In genomic region chr17:70956731-70957130, GRCh38 we compare ENCODE assay signal across 22 cellular contexts.
"Had no signal": no experiment of that assay in that cellular context is flagged by ENCODE, and none has a peak within 500 bp of the region (broad histone marks: within the 10 kb centered on the region; RNA-seq: fewer than 3 reads in every experiment).

No MANE protein-coding gene starts in this region.

- H3K4me1 ChIP-seq: esophagus squamous epithelium, lower lobe of right lung, psoas muscle, sigmoid colon, stomach, thyroid gland had no signal

- H3K4me3 Mint-ChIP-seq: effector memory CD8-positive, alpha-beta T cell; naive thymus-derived CD8-positive, alpha-beta T cell; nephron progenitor cell; stimulated activated effector memory CD8-positive, alpha-beta T cell treated with anti-CD3 and anti-CD28 coated beads, Interleukin-12 subunit alpha, Interleukin-12 subunit beta, amount 100 ng/mL, for 72 hours; type B pancreatic cell had no signal

- H3K27ac ChIP-seq: esophagus squamous epithelium, lower lobe of right lung, psoas muscle, sigmoid colon, stomach, thyroid gland had no signal

- H3K9me3 ChIP-seq: esophagus squamous epithelium, psoas muscle, sigmoid colon, thyroid gland had no signal

- H3K36me3 Mint-ChIP-seq: naive thymus-derived CD8-positive, alpha-beta T cell; stimulated activated effector memory CD8-positive, alpha-beta T cell treated with anti-CD3 and anti-CD28 coated beads, Interleukin-12 subunit alpha, Interleukin-12 subunit beta, amount 100 ng/mL, for 72 hours; type B pancreatic cell had no signal

- H3K4me1 Mint-ChIP-seq: naive thymus-derived CD8-positive, alpha-beta T cell; nephron progenitor cell; stimulated activated effector memory CD8-positive, alpha-beta T cell treated with anti-CD3 and anti-CD28 coated beads, Interleukin-12 subunit alpha, Interleukin-12 subunit beta, amount 100 ng/mL, for 72 hours had no signal

- H3K27me3 ChIP-seq: esophagus squamous epithelium, sigmoid colon, stomach, thyroid gland had no signal

- DNase-seq: cerebellar nuclear complex; cortex of kidney; effector memory CD8-positive, alpha-beta T cell; erythroblast; esophagus squamous epithelium; glutamatergic neuron; hypothalamus; left ventricle myocardium superior; lower lobe of right lung; naive thymus-derived CD8-positive, alpha-beta T cell; nephron progenitor cell; nucleus accumbens; psoas muscle; right cardiac atrium; sigmoid colon; stimulated activated CD4-positive, alpha-beta T cell treated with anti-CD3 and anti-CD28 coated beads, Interleukin-2, amount 100 ng/mL, for 24 hours; stimulated activated CD4-positive, alpha-beta T cell treated with anti-CD3 and anti-CD28 coated beads, Interleukin-4, amount 100 ng/mL, for 24 hours; stimulated activated naive CD4-positive, alpha-beta T cell treated with Interleukin-2 at 50 U/mL for 16 hours; stomach; thyroid gland had no signal

- H3K4me3 ChIP-seq: esophagus squamous epithelium, lower lobe of right lung, psoas muscle, sigmoid colon, stomach, thyroid gland had no signal

- H3K36me3 ChIP-seq: esophagus squamous epithelium, lower lobe of right lung, sigmoid colon, stomach, thyroid gland had no signal

- ATAC-seq: effector memory CD8-positive, alpha-beta T cell; left ventricle myocardium superior; lower lobe of right lung; naive thymus-derived CD8-positive, alpha-beta T cell; psoas muscle; right cardiac atrium; stimulated activated effector memory CD8-positive, alpha-beta T cell treated with anti-CD3 and anti-CD28 coated beads, Interleukin-12 subunit alpha, Interleukin-12 subunit beta, amount 100 ng/mL, for 72 hours had no signal

- H3K27me3 Mint-ChIP-seq: effector memory CD8-positive, alpha-beta T cell; naive thymus-derived CD8-positive, alpha-beta T cell; type B pancreatic cell had no signal

- H3K27ac Mint-ChIP-seq: effector memory CD8-positive, alpha-beta T cell; naive thymus-derived CD8-positive, alpha-beta T cell; nephron progenitor cell; stimulated activated effector memory CD8-positive, alpha-beta T cell treated with anti-CD3 and anti-CD28 coated beads, Interleukin-12 subunit alpha, Interleukin-12 subunit beta, amount 100 ng/mL, for 72 hours; type B pancreatic cell had no signal
